1 cellular context compared by ENCODE assay signal in the genomic region with DNA sequence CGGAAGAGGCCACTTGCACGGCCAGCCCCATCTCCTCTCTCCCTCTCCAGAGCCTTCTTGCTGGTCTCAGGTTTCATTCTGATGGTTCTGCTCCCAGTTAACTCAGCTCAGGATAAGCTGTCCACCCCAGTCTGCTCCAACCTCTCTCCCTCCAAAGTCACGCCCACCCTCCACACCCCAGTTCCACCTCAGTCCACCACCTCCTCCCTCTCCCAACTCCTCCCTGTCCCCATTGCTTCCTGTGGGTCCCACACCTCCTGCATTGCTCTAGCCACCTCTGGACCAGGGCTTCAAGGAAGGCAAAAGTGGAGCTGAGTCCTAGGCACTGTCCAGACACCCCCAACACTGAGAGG.
TF ChIP-seq lines count a peak whose summit lies in the region.

No MANE protein-coding gene starts in this region.

TF ChIP-seq in GM23338, 12 proteins besides CTCF, POLR2A, EP300 and RAD21 (continued from another document):
- TF ChIP-seq, protein P1, sequence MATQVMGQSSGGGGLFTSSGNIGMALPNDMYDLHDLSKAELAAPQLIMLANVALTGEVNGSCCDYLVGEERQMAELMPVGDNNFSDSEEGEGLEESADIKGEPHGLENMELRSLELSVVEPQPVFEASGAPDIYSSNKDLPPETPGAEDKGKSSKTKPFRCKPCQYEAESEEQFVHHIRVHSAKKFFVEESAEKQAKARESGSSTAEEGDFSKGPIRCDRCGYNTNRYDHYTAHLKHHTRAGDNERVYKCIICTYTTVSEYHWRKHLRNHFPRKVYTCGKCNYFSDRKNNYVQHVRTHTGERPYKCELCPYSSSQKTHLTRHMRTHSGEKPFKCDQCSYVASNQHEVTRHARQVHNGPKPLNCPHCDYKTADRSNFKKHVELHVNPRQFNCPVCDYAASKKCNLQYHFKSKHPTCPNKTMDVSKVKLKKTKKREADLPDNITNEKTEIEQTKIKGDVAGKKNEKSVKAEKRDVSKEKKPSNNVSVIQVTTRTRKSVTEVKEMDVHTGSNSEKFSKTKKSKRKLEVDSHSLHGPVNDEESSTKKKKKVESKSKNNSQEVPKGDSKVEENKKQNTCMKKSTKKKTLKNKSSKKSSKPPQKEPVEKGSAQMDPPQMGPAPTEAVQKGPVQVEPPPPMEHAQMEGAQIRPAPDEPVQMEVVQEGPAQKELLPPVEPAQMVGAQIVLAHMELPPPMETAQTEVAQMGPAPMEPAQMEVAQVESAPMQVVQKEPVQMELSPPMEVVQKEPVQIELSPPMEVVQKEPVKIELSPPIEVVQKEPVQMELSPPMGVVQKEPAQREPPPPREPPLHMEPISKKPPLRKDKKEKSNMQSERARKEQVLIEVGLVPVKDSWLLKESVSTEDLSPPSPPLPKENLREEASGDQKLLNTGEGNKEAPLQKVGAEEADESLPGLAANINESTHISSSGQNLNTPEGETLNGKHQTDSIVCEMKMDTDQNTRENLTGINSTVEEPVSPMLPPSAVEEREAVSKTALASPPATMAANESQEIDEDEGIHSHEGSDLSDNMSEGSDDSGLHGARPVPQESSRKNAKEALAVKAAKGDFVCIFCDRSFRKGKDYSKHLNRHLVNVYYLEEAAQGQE (IDR thresholded peaks at IDR 0.05; ENCODE audit: unreplicated experiment): no peak
- TF ChIP-seq NANOG (IDR thresholded peaks at IDR 0.05; ENCODE audit: borderline replicate concordance): no peak
- TF ChIP-seq, protein P2, sequence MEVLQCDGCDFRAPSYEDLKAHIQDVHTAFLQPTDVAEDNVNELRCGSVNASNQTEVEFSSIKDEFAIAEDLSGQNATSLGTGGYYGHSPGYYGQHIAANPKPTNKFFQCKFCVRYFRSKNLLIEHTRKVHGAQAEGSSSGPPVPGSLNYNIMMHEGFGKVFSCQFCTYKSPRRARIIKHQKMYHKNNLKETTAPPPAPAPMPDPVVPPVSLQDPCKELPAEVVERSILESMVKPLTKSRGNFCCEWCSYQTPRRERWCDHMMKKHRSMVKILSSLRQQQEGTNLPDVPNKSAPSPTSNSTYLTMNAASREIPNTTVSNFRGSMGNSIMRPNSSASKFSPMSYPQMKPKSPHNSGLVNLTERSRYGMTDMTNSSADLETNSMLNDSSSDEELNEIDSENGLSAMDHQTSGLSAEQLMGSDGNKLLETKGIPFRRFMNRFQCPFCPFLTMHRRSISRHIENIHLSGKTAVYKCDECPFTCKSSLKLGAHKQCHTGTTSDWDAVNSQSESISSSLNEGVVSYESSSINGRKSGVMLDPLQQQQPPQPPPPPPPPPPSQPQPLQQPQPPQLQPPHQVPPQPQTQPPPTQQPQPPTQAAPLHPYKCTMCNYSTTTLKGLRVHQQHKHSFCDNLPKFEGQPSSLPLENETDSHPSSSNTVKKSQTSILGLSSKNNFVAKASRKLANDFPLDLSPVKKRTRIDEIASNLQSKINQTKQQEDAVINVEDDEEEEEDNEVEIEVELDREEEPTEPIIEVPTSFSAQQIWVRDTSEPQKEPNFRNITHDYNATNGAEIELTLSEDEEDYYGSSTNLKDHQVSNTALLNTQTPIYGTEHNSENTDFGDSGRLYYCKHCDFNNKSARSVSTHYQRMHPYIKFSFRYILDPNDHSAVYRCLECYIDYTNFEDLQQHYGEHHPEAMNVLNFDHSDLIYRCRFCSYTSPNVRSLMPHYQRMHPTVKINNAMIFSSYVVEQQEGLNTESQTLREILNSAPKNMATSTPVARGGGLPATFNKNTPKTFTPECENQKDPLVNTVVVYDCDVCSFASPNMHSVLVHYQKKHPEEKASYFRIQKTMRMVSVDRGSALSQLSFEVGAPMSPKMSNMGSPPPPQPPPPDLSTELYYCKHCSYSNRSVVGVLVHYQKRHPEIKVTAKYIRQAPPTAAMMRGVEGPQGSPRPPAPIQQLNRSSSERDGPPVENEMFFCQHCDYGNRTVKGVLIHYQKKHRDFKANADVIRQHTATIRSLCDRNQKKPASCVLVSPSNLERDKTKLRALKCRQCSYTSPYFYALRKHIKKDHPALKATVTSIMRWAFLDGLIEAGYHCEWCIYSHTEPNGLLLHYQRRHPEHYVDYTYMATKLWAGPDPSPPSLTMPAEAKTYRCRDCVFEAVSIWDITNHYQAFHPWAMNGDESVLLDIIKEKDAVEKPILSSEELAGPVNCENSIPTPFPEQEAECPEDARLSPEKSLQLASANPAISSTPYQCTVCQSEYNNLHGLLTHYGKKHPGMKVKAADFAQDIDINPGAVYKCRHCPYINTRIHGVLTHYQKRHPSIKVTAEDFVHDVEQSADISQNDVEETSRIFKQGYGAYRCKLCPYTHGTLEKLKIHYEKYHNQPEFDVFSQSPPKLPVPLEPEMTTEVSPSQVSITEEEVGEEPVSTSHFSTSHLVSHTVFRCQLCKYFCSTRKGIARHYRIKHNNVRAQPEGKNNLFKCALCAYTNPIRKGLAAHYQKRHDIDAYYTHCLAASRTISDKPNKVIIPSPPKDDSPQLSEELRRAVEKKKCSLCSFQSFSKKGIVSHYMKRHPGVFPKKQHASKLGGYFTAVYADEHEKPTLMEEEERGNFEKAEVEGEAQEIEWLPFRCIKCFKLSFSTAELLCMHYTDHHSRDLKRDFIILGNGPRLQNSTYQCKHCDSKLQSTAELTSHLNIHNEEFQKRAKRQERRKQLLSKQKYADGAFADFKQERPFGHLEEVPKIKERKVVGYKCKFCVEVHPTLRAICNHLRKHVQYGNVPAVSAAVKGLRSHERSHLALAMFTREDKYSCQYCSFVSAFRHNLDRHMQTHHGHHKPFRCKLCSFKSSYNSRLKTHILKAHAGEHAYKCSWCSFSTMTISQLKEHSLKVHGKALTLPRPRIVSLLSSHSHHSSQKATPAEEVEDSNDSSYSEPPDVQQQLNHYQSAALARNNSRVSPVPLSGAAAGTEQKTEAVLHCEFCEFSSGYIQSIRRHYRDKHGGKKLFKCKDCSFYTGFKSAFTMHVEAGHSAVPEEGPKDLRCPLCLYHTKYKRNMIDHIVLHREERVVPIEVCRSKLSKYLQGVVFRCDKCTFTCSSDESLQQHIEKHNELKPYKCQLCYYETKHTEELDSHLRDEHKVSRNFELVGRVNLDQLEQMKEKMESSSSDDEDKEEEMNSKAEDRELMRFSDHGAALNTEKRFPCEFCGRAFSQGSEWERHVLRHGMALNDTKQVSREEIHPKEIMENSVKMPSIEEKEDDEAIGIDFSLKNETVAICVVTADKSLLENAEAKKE (CRISPR knock-in tag; IDR thresholded peaks at IDR 0.05): no peak
